In the genomic region with DNA sequence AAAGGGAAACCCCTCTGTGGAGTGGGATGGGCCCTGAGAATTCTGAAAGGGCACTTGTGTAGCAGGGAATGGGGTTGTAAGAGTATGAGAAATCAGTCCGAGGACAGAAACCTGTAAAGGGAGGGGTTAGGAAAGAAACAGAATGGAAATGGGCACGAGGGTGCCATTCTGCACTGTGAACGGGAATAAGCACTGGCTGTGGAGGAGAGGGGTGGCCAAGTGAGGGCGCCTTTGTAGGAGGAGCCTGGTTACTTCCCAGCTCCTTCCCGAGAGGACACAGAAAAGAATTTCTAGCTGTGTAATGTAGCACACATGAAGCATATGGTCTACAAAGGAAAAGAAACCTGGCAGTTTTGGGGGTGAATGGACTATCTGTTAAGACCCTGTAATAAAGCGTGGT, we compare ENCODE assay signal across 21 cellular contexts. TPM values are rescaled to one million over a fixed set of nuclear protein-coding genes. Genes with fewer than 3 reads are reported as not detected.
DNase-seq lines count a peak whose midpoint lies in the region; TF ChIP-seq lines count a peak whose summit lies in the region.
"Had no signal": no experiment of that assay in that cellular context is flagged by ENCODE, and none has a peak within 500 bp of the region (broad histone marks: within the 10 kb centered on the region; RNA-seq: fewer than 3 reads in every experiment).

No MANE protein-coding gene starts in this region.

- H3K36me3 ChIP-seq in H7 (replicated peaks; ENCODE audit: control insufficient read depth, insufficient read depth, low read length) (peaks cover 34% of the 10 kb centered on the region), HEK293 (ENCODE audit: control insufficient read depth in 2 of 2, insufficient read depth in 1 of 2, low read length in 2 of 2) (peaks cover 22 to 87% of the 10 kb centered on the region in 2 experiments)

- H3K27me3 ChIP-seq in H7 (ENCODE audit: control insufficient read depth, insufficient read depth, low read length) = no peaks in the 10 kb centered on the region
- H3K27me3 ChIP-seq: BE2C had no signal

- H3K27ac Mint-ChIP-seq in activated naive CD4-positive, alpha-beta T cell treated with anti-CD3 and anti-CD28 coated beads, Interleukin-2, amount 10 ng/mL, durations not matched to agents 7 days and 5 days = peak overlapping the region; percentile 73
- H3K27ac Mint-ChIP-seq in osteocyte (ENCODE audit: unreplicated experiment) = no peak overlapping the region
- H3K27ac Mint-ChIP-seq: CD8-positive, alpha-beta memory T cell; HFFc6 had no signal

- H3K27ac ChIP-seq in HEK293 (ENCODE audit: extremely low read depth, low read depth, low read length) = no peak overlapping the region

- no peaks in the 10 kb centered on the region for H3K27me3 Mint-ChIP-seq in activated naive CD4-positive, alpha-beta T cell treated with anti-CD3 and anti-CD28 coated beads, Interleukin-2, amount 10 ng/mL, durations not matched to agents 7 days and 5 days
- no peaks in the 10 kb centered on the region for H3K27me3 Mint-ChIP-seq in osteocyte (ENCODE audit: unreplicated experiment)
- H3K27me3 Mint-ChIP-seq: CD4-positive, CD25-positive, alpha-beta regulatory T cell; CD8-positive, alpha-beta memory T cell had no signal

- CTCF ChIA-PET in activated naive CD4-positive, alpha-beta T cell treated with anti-CD3 and anti-CD28 coated beads, Interleukin-2, amount 10 ng/mL, durations not matched to agents 7 days and 5 days (lab: Charles Lee) = no interaction called here
- CTCF ChIA-PET in HEK293 (lab: Yijun Ruan, JAX) = interaction anchor here (0.6 kb wide), 1 partner anchor 7 kb away, joined by 4 read pairs; no protein-coding TSS in a partner anchor

- no peak overlapping the region for H3K4me3 ChIP-seq in H7 (ENCODE audit: insufficient read depth, low read depth, low read length)
- no peak overlapping the region for H3K4me3 ChIP-seq in HEK293 (ENCODE audit: low read depth, low read length)
- H3K4me3 ChIP-seq: GM12878 had no signal

- POLR2A ChIA-PET in HEK293 (lab: Yijun Ruan, JAX) = no interaction called here

- no peaks in the 10 kb centered on the region for H3K9me3 Mint-ChIP-seq in activated naive CD4-positive, alpha-beta T cell treated with anti-CD3 and anti-CD28 coated beads, Interleukin-2, amount 10 ng/mL, durations not matched to agents 7 days and 5 days
- no peaks in the 10 kb centered on the region for H3K9me3 Mint-ChIP-seq in osteocyte (ENCODE audit: unreplicated experiment)
- H3K9me3 Mint-ChIP-seq: CD4-positive, CD25-positive, alpha-beta regulatory T cell; CD8-positive, alpha-beta memory T cell; HFFc6 had no signal

- no peaks in the 10 kb centered on the region for H3K4me1 Mint-ChIP-seq in activated naive CD4-positive, alpha-beta T cell treated with anti-CD3 and anti-CD28 coated beads, Interleukin-2, amount 10 ng/mL, durations not matched to agents 7 days and 5 days
- H3K4me1 Mint-ChIP-seq in osteocyte (ENCODE audit: unreplicated experiment) = peaks cover 18% of the 10 kb centered on the region
- H3K4me1 Mint-ChIP-seq: CD8-positive, alpha-beta memory T cell had no signal

- H3K9me3 ChIP-seq in HEK293 (ENCODE audit: control insufficient read depth, insufficient read depth, low read depth, low read length) = no peaks in the 10 kb centered on the region
- H3K9me3 ChIP-seq: BE2C had no signal

- H3K4me1 ChIP-seq in HEK293 (ENCODE audit: control insufficient read depth, insufficient read depth, low read length) = no peaks in the 10 kb centered on the region
- H3K4me1 ChIP-seq: BE2C had no signal

- H3K36me3 Mint-ChIP-seq in activated naive CD4-positive, alpha-beta T cell treated with anti-CD3 and anti-CD28 coated beads, Interleukin-2, amount 10 ng/mL, durations not matched to agents 7 days and 5 days = peaks cover 43% of the 10 kb centered on the region
- peaks cover 47% of the 10 kb centered on the region for H3K36me3 Mint-ChIP-seq in osteocyte (ENCODE audit: unreplicated experiment)

- no peak for DNase-seq in activated naive CD4-positive, alpha-beta T cell treated with anti-CD3 and anti-CD28 coated beads, Interleukin-2, amount 10 ng/mL, durations not matched to agents 7 days and 5 days
- DNase-seq in activated naive CD4-positive, alpha-beta T cell (lab: John Stamatoyannopoulos, UW) = no peak
- DNase-seq in H7 = peak; percentile 30
- DNase-seq in islet precursor cell = peak; percentile 32
- DNase-seq in osteocyte (ENCODE audit: extremely low spot score, unreplicated experiment) = no peak
- no peak for DNase-seq in NCI-H146 (lab: John Stamatoyannopoulos, UW)
- DNase-seq: ACHN; BE2C; C1 segment of cervical spinal cord; CD4-positive, CD25-positive, alpha-beta regulatory T cell; CD8-positive, alpha-beta memory T cell; COR-L47; DMS 273 treated with DMSO at 0.1 percent for 48 hours; DMS53; DND-41; EL; HCEC 1CT; HFFc6; IMR-90 had no signal

- H3K4me3 Mint-ChIP-seq in activated naive CD4-positive, alpha-beta T cell treated with anti-CD3 and anti-CD28 coated beads, Interleukin-2, amount 10 ng/mL, durations not matched to agents 7 days and 5 days = no peak overlapping the region
- no peak overlapping the region for H3K4me3 Mint-ChIP-seq in osteocyte (ENCODE audit: unreplicated experiment)
- H3K4me3 Mint-ChIP-seq: CD4-positive, CD25-positive, alpha-beta regulatory T cell; CD8-positive, alpha-beta memory T cell; HFFc6 had no signal

- TF ChIP-seq CTCF in HEK293 (tag by site-specific recombination; IDR thresholded peaks at IDR 0.05) = no peak
- no peak for TF ChIP-seq CTCF in osteocyte (IDR thresholded peaks at IDR 0.05)

TF ChIP-seq in HEK293, 187 proteins besides CTCF, POLR2A, EP300 and RAD21:
- TF ChIP-seq ZNF677 (tag by site-specific recombination; IDR thresholded peaks at IDR 0.05) (peak; percentile 74; the same call in 1 of the 2 replicates), ZNF624 (tag by site-specific recombination; IDR thresholded peaks at IDR 0.05) (no peak), ZNF221 (tag by site-specific recombination; IDR thresholded peaks at IDR 0.05; ENCODE audit: borderline replicate concordance) (no peak)
- TF ChIP-seq, protein P1, sequence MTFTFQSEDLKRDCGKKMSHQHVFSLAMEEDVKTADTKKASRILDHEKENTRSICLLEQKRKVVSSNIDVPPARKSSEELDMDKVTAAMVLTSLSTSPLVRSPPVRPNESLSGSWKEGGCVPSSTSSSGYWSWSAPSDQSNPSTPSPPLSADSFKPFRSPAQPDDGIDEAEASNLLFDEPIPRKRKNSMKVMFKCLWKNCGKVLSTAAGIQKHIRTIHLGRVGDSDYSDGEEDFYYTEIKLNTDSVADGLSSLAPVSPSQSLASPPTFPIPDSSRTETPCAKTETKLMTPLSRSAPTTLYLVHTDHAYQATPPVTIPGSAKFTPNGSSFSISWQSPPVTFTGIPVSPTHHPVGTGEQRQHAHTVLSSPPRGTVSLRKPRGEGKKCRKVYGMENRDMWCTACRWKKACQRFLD (tag by site-specific recombination; IDR thresholded peaks at IDR 0.05) = no peak
TF ChIP-seq in HEK293: peak in this region for 1.

RNA-seq across cellular contexts. Expression of a gene that starts 53.4 kb away (rescaled TPM):
- 16.3 and 19.9 TPM in 2 replicates for total RNA-seq in H7 (2014; rRNA removed; shearing (Covaris generic))
- total RNA-seq in osteocyte = 43.2 and 49.5 TPM in 2 replicates

RNA-seq across cellular contexts. Expression of a gene that starts 53.8 kb away (rescaled TPM):
- total RNA-seq in H7 (2014; rRNA removed; shearing (Covaris generic)) = 163 and 283 TPM in 2 replicates
- total RNA-seq in osteocyte = 70.9 and 71.8 TPM in 2 replicates

Comparison
In these comparisons a context has a peak if more than half of its experiments do, and no peak if none do; other contexts are left out.
1. DNase-seq: peak in H7 (single experiment) and islet precursor cell (single experiment); none in activated naive CD4-positive, alpha-beta T cell treated with anti-CD3 and anti-CD28 coated beads, Interleukin-2, amount 10 ng/mL, durations not matched to agents 7 days and 5 days (single experiment), activated naive CD4-positive, alpha-beta T cell (0 of 4), osteocyte (single experiment) and NCI-H146 (single experiment).